ENCODE assay signal across 8 cellular contexts in the genomic region with DNA sequence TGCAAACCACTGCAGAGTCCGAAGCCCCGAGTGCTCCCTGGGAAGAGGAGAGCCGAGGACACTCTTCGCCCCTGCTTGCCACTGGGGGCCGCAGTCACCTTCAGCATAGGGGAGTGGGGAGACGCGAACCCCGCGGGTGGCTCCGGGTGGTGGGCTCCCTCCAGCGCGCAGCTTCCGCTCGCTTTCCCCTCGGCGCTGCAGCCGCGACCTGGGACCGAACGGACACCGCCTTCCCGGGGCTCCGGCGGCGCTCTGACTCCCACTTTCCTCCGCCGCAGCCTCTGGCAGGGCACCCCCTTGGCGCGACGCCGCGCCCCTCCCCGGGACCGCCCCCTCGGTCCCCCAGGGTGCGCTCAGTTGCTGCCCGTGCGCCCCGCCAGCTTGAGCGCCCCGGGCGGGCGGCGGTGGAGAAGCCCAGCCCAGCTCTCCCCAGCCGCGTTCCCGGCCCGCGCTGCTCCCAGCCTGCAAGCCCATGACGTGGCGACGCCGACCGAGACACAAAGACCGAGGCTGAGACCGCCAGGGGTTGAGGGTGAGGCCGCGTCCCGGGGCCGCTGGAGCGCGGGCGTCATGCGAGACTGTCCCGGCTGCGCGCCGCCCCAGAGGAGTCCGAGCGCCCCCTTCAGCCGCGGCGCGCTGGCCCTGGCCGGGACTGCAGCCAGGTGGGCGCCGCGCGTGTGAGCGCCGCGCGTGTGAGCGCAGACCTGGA. TPM values are rescaled to one million over a fixed set of nuclear protein-coding genes. Genes with fewer than 3 reads are reported as not detected.
DNase-seq lines count a peak whose midpoint lies in the region; ATAC-seq and TF ChIP-seq lines count a peak whose summit lies in the region.

Gene MINAR1 (plus strand): TSS at position 701 of the 709 bp plus-strand sequence. CDS start 23,812 bp downstream, outside the sequence.

- H3K4me1 ChIP-seq in BE2C: no peaks in the 10 kb centered on the region

- ATAC-seq in stimulated activated naive B cell treated with anti-CD40 and anti-IgM and Interleukin-4, amounts not matched to agents 10 μg/mL and 1 μg/mL and 100 μg/mL, for 72 hours (replicated peaks): peak; percentile 52 to 53
- ATAC-seq in GM21526 (IDR thresholded peaks at IDR 0.05; ENCODE audit: low FRiP score, unreplicated experiment) (no peak), GM19324 (IDR thresholded peaks at IDR 0.05; ENCODE audit: low FRiP score, unreplicated experiment) (no peak)

- peak; percentile 36 for TF ChIP-seq CTCF in BE2C (IDR thresholded peaks at IDR 0.05; ENCODE audit: low read depth, low read length)
- TF ChIP-seq CTCF in HFFc6 (IDR thresholded peaks at IDR 0.05): peak; percentile 69
- TF ChIP-seq CTCF in astrocyte of the cerebellum (IDR thresholded peaks at IDR 0.05; ENCODE audit: low read depth, low read length, missing control alignments): peak; percentile 38

- H3K36me3 Mint-ChIP-seq in HFFc6 (ENCODE audit: low read depth): no peaks in the 10 kb centered on the region
- H3K36me3 Mint-ChIP-seq in stimulated activated naive B cell treated with anti-CD40 and anti-IgM and Interleukin-4, amounts not matched to agents 10 μg/mL and 1 μg/mL and 100 μg/mL, for 72 hours: peaks cover 2 to 3% of the 10 kb centered on the region in 2 donors

- H3K4me3 ChIP-seq in BE2C (ENCODE audit: low read depth, low read length) (peak within 1 kb of the TSS; percentile 74), astrocyte of the cerebellum (ENCODE audit: low read depth, low read length) (peak within 1 kb of the TSS; percentile 54), iPS-18c (ENCODE audit: insufficient read depth, low read depth, low read length) (peak within 1 kb of the TSS; percentile 59)

- H3K27ac Mint-ChIP-seq in HFFc6: no peak within 1 kb of the TSS
- H3K27ac Mint-ChIP-seq in stimulated activated naive B cell treated with anti-CD40 and anti-IgM and Interleukin-4, amounts not matched to agents 10 μg/mL and 1 μg/mL and 100 μg/mL, for 72 hours: peak within 1 kb of the TSS; percentile 59

- peak within 1 kb of the TSS; percentile 68 for H3K4me3 Mint-ChIP-seq in HFFc6
- peak within 1 kb of the TSS; percentile 74 to 77 for H3K4me3 Mint-ChIP-seq in stimulated activated naive B cell treated with anti-CD40 and anti-IgM and Interleukin-4, amounts not matched to agents 10 μg/mL and 1 μg/mL and 100 μg/mL, for 72 hours

- H3K9me3 Mint-ChIP-seq in HFFc6: no peaks in the 10 kb centered on the region
- no peaks in the 10 kb centered on the region for H3K9me3 Mint-ChIP-seq in stimulated activated naive B cell treated with anti-CD40 and anti-IgM and Interleukin-4, amounts not matched to agents 10 μg/mL and 1 μg/mL and 100 μg/mL, for 72 hours

- DNase-seq in BE2C (peak; percentile 80), HFFc6 (peak; percentile 38), astrocyte of the cerebellum (ENCODE audit: low read depth) (no peak)
- peak; percentile 5 for DNase-seq in stimulated activated naive B cell treated with anti-CD40 and anti-IgM and Interleukin-4, amounts not matched to agents 10 μg/mL and 1 μg/mL and 100 μg/mL, for 72 hours
- DNase-seq in central memory CD4-positive, alpha-beta T cell: no peak

- no peaks in the 10 kb centered on the region for H3K27me3 ChIP-seq in BE2C

- H3K36me3 ChIP-seq in BE2C: no peaks in the 10 kb centered on the region

- H3K27me3 Mint-ChIP-seq in HFFc6 (ENCODE audit: insufficient read depth): peaks cover 36% of the 10 kb centered on the region
- H3K27me3 Mint-ChIP-seq in stimulated activated naive B cell treated with anti-CD40 and anti-IgM and Interleukin-4, amounts not matched to agents 10 μg/mL and 1 μg/mL and 100 μg/mL, for 72 hours: peaks cover 66 to 81% of the 10 kb centered on the region in 2 donors

- in situ Hi-C loops in astrocyte of the cerebellum (cut with HindIII; ENCODE audit: low sequenced_read_pairs): no loop called here

- H3K9me3 ChIP-seq in BE2C (peaks cover 2% of the 10 kb centered on the region; the same call in 1 of the 2 replicates), iPS-18c (ENCODE audit: control insufficient read depth, insufficient read depth, low read length) (no peaks in the 10 kb centered on the region)

- H3K4me1 Mint-ChIP-seq in HFFc6 (ENCODE audit: low read depth): peaks cover 5% of the 10 kb centered on the region
- H3K4me1 Mint-ChIP-seq in stimulated activated naive B cell treated with anti-CD40 and anti-IgM and Interleukin-4, amounts not matched to agents 10 μg/mL and 1 μg/mL and 100 μg/mL, for 72 hours: peaks cover 5 to 14% of the 10 kb centered on the region in 2 donors

RNA-seq across cellular contexts. Expression of gene MINAR1, which starts in this region (rescaled TPM):
- 3.3 TPM for polyA plus RNA-seq in BE2C (2012; ENCODE audit: insufficient read depth, insufficient read length, low read depth)
- under 1 TPM; 0.35 to 0.62 (median 0.52) TPM for total RNA-seq in HFFc6 (2021; fragmentation: NEBNext Ultra II Directional; extraction: Animal tissue kit (Norgen Biotek cat#: 25700))

Comparison
In these comparisons a context has a peak if more than half of its experiments do, and no peak if none do; other contexts are left out.
1. Peak in DNase-seq in HFFc6; RNA of the gene not detected or under 1 TPM.
2. DNase-seq: peak in BE2C (single experiment) and stimulated activated naive B cell treated with anti-CD40 and anti-IgM and Interleukin-4, amounts not matched to agents 10 μg/mL and 1 μg/mL and 100 μg/mL, for 72 hours (single experiment); none in astrocyte of the cerebellum (single experiment) and central memory CD4-positive, alpha-beta T cell (single experiment).
3. ATAC-seq: peak in stimulated activated naive B cell treated with anti-CD40 and anti-IgM and Interleukin-4, amounts not matched to agents 10 μg/mL and 1 μg/mL and 100 μg/mL, for 72 hours (2 of 2); none in GM21526 (single experiment) and GM19324 (single experiment).
4. Peak in every context shown above with its lines, with median percentiles within 50 percentile points of each other: H3K4me3 ChIP-seq and CTCF ChIP-seq.